Comparison of ENCODE assay signal across 24 cellular contexts in the genomic region with DNA sequence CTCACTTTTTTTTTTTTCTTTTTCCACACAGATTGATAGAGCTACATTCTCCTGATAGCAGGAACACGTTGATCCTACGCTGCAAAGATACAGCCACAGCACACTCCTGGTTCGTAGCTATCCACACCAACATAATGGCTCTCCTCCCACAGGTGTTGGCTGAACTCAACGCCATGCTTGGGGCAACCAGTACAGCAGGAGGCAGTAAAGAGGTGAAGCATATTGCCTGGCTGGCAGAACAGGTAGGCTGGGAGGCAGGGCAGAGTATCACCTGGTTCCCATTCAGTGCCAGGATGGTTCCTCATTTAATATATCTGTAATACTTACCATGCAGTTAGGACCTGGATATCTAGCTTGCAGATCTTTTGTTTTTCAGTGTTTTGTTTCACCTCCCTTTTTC. TPM values are rescaled to one million over a fixed set of nuclear protein-coding genes. Genes with fewer than 3 reads are reported as not detected.
DNase-seq lines count a peak whose midpoint lies in the region; ATAC-seq, FAIRE-seq and TF ChIP-seq lines count a peak whose summit lies in the region.
"Had no signal": no experiment of that assay in that cellular context is flagged by ENCODE, and none has a peak within 500 bp of the region (broad histone marks: within the 10 kb centered on the region; RNA-seq: fewer than 3 reads in every experiment).

No MANE protein-coding gene starts in this region.

- no peak overlapping the region for H3K4me3 ChIP-seq in H1 (ENCODE audit: extremely low read depth in 1 of 4, insufficient read depth in 2 of 4, low read depth in 3 of 4, low read length in 4 of 4)
- H3K4me3 ChIP-seq: A549, GM12878, left lung, pancreas, right atrium auricular region, spleen had no signal

- CTCF ChIA-PET in H1 (lab: Charles Lee; ENCODE audit: partially characterized antibody) = interaction anchor here (0.9 to 1.7 kb wide), 4 partner anchors 12 to 109 kb away, joined by 3 to 6 read pairs (median 4); no protein-coding TSS in a partner anchor

- no peak overlapping the region for H2BK5ac ChIP-seq in H1 (ENCODE audit: low read depth, low read length)

- H2BK12ac ChIP-seq in H1 (ENCODE audit: low read depth, low read length) = no peak overlapping the region

- no peaks in the 10 kb centered on the region for H4K20me1 ChIP-seq in H1 (replicated peaks in 1 of 2; ENCODE audit: control insufficient read depth in 1 of 2, insufficient read depth in 2 of 2, low read length in 2 of 2)

- peaks cover 0 to 6% (median 0%) of the 10 kb centered on the region in 3 donors for H3K4me1 Mint-ChIP-seq in naive B cell
- H3K4me1 Mint-ChIP-seq: activated naive CD4-positive, alpha-beta T cell treated with anti-CD3 and anti-CD28 coated beads, Interleukin-2, amount 50 U/mL, for 24 hours had no signal

- no peak overlapping the region for H3K4ac ChIP-seq in H1 (replicated peaks; ENCODE audit: insufficient read length, low read depth, low read length)

- TF ChIP-seq EP300 in H1 (IDR thresholded peaks at IDR 0.05; ENCODE audit: borderline replicate concordance in 1 of 2, low read depth in 2 of 2, low read length in 2 of 2) = no peak

- peak overlapping the region in 4 of 6 donors; percentile 7 to 88 (median 50) for H3K27ac Mint-ChIP-seq in naive B cell
- H3K27ac Mint-ChIP-seq: activated naive CD4-positive, alpha-beta T cell treated with anti-CD3 and anti-CD28 coated beads, Interleukin-2, amount 50 U/mL, for 24 hours; stimulated activated naive B cell treated with anti-CD40 and anti-IgM and Interleukin-4, amounts not matched to agents 10 μg/mL and 1 μg/mL and 100 μg/mL, for 72 hours; T-helper 2 cell treated with Interferon-gamma antibody and Interleukin-4, amounts not matched to agents 5 μg/mL and 100 μg/mL, for 36 hours had no signal

- no peak overlapping the region for H4K8ac ChIP-seq in H1 (ENCODE audit: extremely low read depth, insufficient read depth, low read length)

- peaks cover 3% of the 10 kb centered on the region; the same call in 1 of the 2 replicates for H3K79me1 ChIP-seq in H1 (ENCODE audit: low read depth, low read length)

- TF ChIP-seq POLR2A in H1 (IDR thresholded peaks at IDR 0.05; ENCODE audit: control extremely low read depth in 1 of 2, low read depth in 2 of 2, low read length in 2 of 2) = no peak

- H4K5ac ChIP-seq in H1 (ENCODE audit: insufficient read length, low read depth, low read length) = no peak overlapping the region

- POLR2A ChIA-PET in H1 (lab: Charles Lee; ENCODE audit: partially characterized antibody) = interaction anchor here (1.2 kb wide), 1 partner anchor 69 kb away, joined by 3 read pairs; no protein-coding TSS in a partner anchor

- H3K9me3 ChIP-seq in H1 (ENCODE audit: insufficient read depth in 2 of 2, low read depth in 1 of 2, low read length in 1 of 2) = no peaks in the 10 kb centered on the region
- H3K9me3 ChIP-seq: A549, left lung, pancreas, right atrium auricular region, spleen had no signal

- H3K36me3 Mint-ChIP-seq in naive B cell = peaks cover 8 to 11% of the 10 kb centered on the region in 2 donors

- H2BK20ac ChIP-seq in H1 (ENCODE audit: low read length) = no peak overlapping the region

- H2BK15ac ChIP-seq in H1 (ENCODE audit: low read length) = no peak overlapping the region

- no peak overlapping the region for H2AK5ac ChIP-seq in H1 (ENCODE audit: low read depth, low read length)

- H3K27me3 Mint-ChIP-seq in naive B cell = no peaks in the 10 kb centered on the region
- H3K27me3 Mint-ChIP-seq: activated naive CD4-positive, alpha-beta T cell treated with anti-CD3 and anti-CD28 coated beads, Interleukin-2, amount 50 U/mL, for 24 hours; stimulated activated naive B cell treated with anti-CD40 and anti-IgM and Interleukin-4, amounts not matched to agents 10 μg/mL and 1 μg/mL and 100 μg/mL, for 72 hours had no signal

- H3K4me1 ChIP-seq in H1 (replicated peaks in 1 of 4; ENCODE audit: control insufficient read depth in 3 of 4, insufficient read depth in 4 of 4, low read length in 3 of 4) = no peaks in the 10 kb centered on the region
- H3K4me1 ChIP-seq: A549, left lung, pancreas, right atrium auricular region had no signal

- peak; percentile 41; the same call in 1 of the 2 replicates for TF ChIP-seq CTCF in LNCAP (IDR thresholded peaks at IDR 0.05)
- TF ChIP-seq CTCF in H1 (IDR thresholded peaks at IDR 0.05; ENCODE audit: control extremely low read depth in 1 of 3, insufficient read depth in 1 of 3, low read depth in 1 of 3, low read length in 3 of 3) = peak; percentile 6 to 45 (median 33); a peak in 2 of 4 replicates

- no peaks in the 10 kb centered on the region for H3K27me3 ChIP-seq in H1 (replicated peaks in 1 of 4; ENCODE audit: control insufficient read depth in 3 of 4, extremely low read depth in 1 of 4, insufficient read depth in 3 of 4, low read length in 3 of 4)
- H3K27me3 ChIP-seq: left lung, pancreas, right atrium auricular region, spleen had no signal

- DNase-seq in NCI-H2171 treated with DMSO at 0.1 percent for 48 hours (lab: John Stamatoyannopoulos, UW) (peak; percentile 7), NCI-H2171 (lab: John Stamatoyannopoulos, UW) (no peak), H1 (ENCODE audit: low read depth in 1 of 2, low spot score in 2 of 2) (no peak), naive B cell (no peak), NCI-H1694 (lab: John Stamatoyannopoulos, UW) (no peak)
- DNase-seq: central memory CD4-positive, alpha-beta T cell; DMS79; head of caudate nucleus; left lung; NCI-H1436 treated with DMSO at 0.1 percent for 48 hours; pancreas; spleen; stimulated activated CD4-positive, alpha-beta T cell treated with anti-CD3 and anti-CD28 coated beads, Interleukin-4, amount 100 ng/mL, for 24 hours; stimulated activated naive B cell treated with anti-CD40 and anti-IgM and Interleukin-4, amounts not matched to agents 10 μg/mL and 1 μg/mL and 100 μg/mL, for 72 hours had no signal

- ATAC-seq in naive B cell (ENCODE audit: low read depth in 2 of 2) (no peak), GM21786 (IDR thresholded peaks at IDR 0.05; ENCODE audit: unreplicated experiment) (no peak)
- ATAC-seq in activated CD4-positive, CD25-positive, alpha-beta regulatory T cell treated with anti-CD3 and anti-CD28 coated beads, Interleukin-2, amount 50 U/mL, for 24 hours = no peak
- ATAC-seq: GM12878; left lung; stimulated activated naive B cell treated with anti-CD40 and anti-IgM and Interleukin-4, amounts not matched to agents 10 μg/mL and 1 μg/mL and 100 μg/mL, for 72 hours had no signal

- no peak overlapping the region for H3K23ac ChIP-seq in H1 (ENCODE audit: insufficient read length)

- no peak; a peak in 1 of 4 replicates for TF ChIP-seq RAD21 in H1 (IDR thresholded peaks at IDR 0.05 in 1 of 2, conservative IDR thresholded peaks at IDR 0.05 in 1 of 2; ENCODE audit: low read depth in 2 of 2, low read length in 2 of 2)

- 0 out of 8 replicates have a peak, but pooled peaks cover 0 to 4% (median 0%) of the 10 kb centered on the region in 4 experiments for H3K36me3 ChIP-seq in H1 (ENCODE audit: control insufficient read depth in 2 of 4, insufficient read depth in 4 of 4, low read length in 3 of 4)
- H3K36me3 ChIP-seq: pancreas, right atrium auricular region had no signal

- no peak for FAIRE-seq in H1 (lab: Jason Lieb, UNC)
- FAIRE-seq: A549, astrocyte, GM12878, pancreas had no signal

- H4K91ac ChIP-seq in H1 (replicated peaks; ENCODE audit: insufficient read length, low read length) = no peak overlapping the region

- H3K56ac ChIP-seq in H1 (replicated peaks; ENCODE audit: insufficient read length, low read depth, low read length) = no peak overlapping the region

- H3K9ac ChIP-seq in H1 (replicated peaks in 1 of 4; ENCODE audit: extremely low read depth in 1 of 4, low read depth in 3 of 4, low read length in 3 of 4) = no peak overlapping the region

- no peak overlapping the region for H3K27ac ChIP-seq in H1 (ENCODE audit: low read depth, low read length)
- H3K27ac ChIP-seq: A549, left lung, pancreas, right atrium auricular region, spleen had no signal

- no peaks in the 10 kb centered on the region for H3K23me2 ChIP-seq in H1 (ENCODE audit: low read depth, low read length)

- no peak overlapping the region for H3K4me3 Mint-ChIP-seq in naive B cell
- H3K4me3 Mint-ChIP-seq: activated naive CD4-positive, alpha-beta T cell treated with anti-CD3 and anti-CD28 coated beads, Interleukin-2, amount 50 U/mL, for 24 hours; nephron; stimulated activated naive B cell treated with anti-CD40 and anti-IgM and Interleukin-4, amounts not matched to agents 10 μg/mL and 1 μg/mL and 100 μg/mL, for 72 hours; T-helper 2 cell treated with Interferon-gamma antibody and Interleukin-4, amounts not matched to agents 5 μg/mL and 100 μg/mL, for 36 hours had no signal

- no peak overlapping the region for H2BK120ac ChIP-seq in H1 (replicated peaks; ENCODE audit: low read depth, low read length)

- 92% methylated on average over 4 of the region's 4 CpGs; no CpG with 5 or more reads in 1 of the 2 experiments for WGBS in H1 (ENCODE audit: extremely low coverage in 1 of 2, insufficient coverage in 1 of 2, insufficient read length in 1 of 2, insufficient replicate concordance in 2 of 2, low coverage in 1 of 2, low lambda C conversion rate in 2 of 2, missing lambda C conversion rate in 1 of 2), 2 experiments

- H2AFZ ChIP-seq in H1 (ENCODE audit: low read length) = no peak overlapping the region

- no peaks in the 10 kb centered on the region for H3K9me3 Mint-ChIP-seq in naive B cell
- H3K9me3 Mint-ChIP-seq: activated naive CD4-positive, alpha-beta T cell treated with anti-CD3 and anti-CD28 coated beads, Interleukin-2, amount 50 U/mL, for 24 hours; nephron; stimulated activated naive B cell treated with anti-CD40 and anti-IgM and Interleukin-4, amounts not matched to agents 10 μg/mL and 1 μg/mL and 100 μg/mL, for 72 hours; T-helper 2 cell treated with Interferon-gamma antibody and Interleukin-4, amounts not matched to agents 5 μg/mL and 100 μg/mL, for 36 hours had no signal

- no peak overlapping the region for H3K4me2 ChIP-seq in H1 (ENCODE audit: insufficient read depth in 1 of 2, low read depth in 2 of 2, low read length in 2 of 2)
- H3K4me2 ChIP-seq: A549 had no signal

- H3K14ac ChIP-seq in H1 (ENCODE audit: insufficient read length) = no peak overlapping the region

- no peaks in the 10 kb centered on the region for H3K79me2 ChIP-seq in H1 (ENCODE audit: control insufficient read depth in 1 of 2, insufficient read depth in 2 of 2, low read length in 2 of 2)

- H3K18ac ChIP-seq in H1 (ENCODE audit: extremely low read depth, low read length) = no peak overlapping the region

TF ChIP-seq in H1, 55 proteins besides CTCF, POLR2A, EP300 and RAD21 (continues in another document):
- TF ChIP-seq FOSL1 (IDR thresholded peaks at IDR 0.05; ENCODE audit: insufficient read depth, low read depth, low read length) = no peak

RNA-seq across cellular contexts. Expression of a gene that starts 51.1 kb away (rescaled TPM):
- 24.1 and 26.6 TPM in 2 replicates for total RNA-seq in H1 (2021; fragmentation: NEBNext Ultra II Directional; extraction: Animal tissue kit (Norgen Biotek cat#: 25700))
- 14.1 and 19.0 TPM in 2 replicates for polyA plus RNA-seq in H1 (2011; rRNA removed)
- polyA plus RNA-seq in H1 (2011; cell fraction: cytosol; rRNA removed) = 17.5 TPM
- polyA plus RNA-seq in H1 (2011; cell fraction: nucleus; rRNA removed) = 44.3 TPM
- polyA plus RNA-seq in H1 (2012, experiment 1 of 2) = 40.5 to 48.2 TPM (median 43.7 TPM) in 4 replicates
- 35.4 TPM for polyA plus RNA-seq in H1 (2012, experiment 2 of 2)
- 29.0 TPM for polyA plus RNA-seq in H1 (2013, experiment 1 of 2)
- 28.7 TPM for polyA plus RNA-seq in H1 (2013, experiment 2 of 2)
- 10.6 and 15.4 TPM in 2 replicates for polyA minus RNA-seq in H1 (2011; rRNA and poly(A)+ RNA removed)
- 7.6 TPM for polyA minus RNA-seq in H1 (2011; cell fraction: cytosol; rRNA and poly(A)+ RNA removed)
- 18.0 TPM for polyA minus RNA-seq in H1 (2011; cell fraction: nucleus; rRNA and poly(A)+ RNA removed)
- polyA plus RNA-seq in naive B cell (ENCODE audit: low read depth in 6 of 6) = 10 to 100 TPM; 22.2 to 35.1 (median 27.8) TPM
